8 cellular contexts compared by ENCODE assay signal in genomic region chr1:166875302-166875733, GRCh38. TPM values are rescaled to one million over a fixed set of nuclear protein-coding genes. Genes with fewer than 3 reads are reported as not detected.
A peak's percentile ranks its signal among the peaks of the same experiment; 100 is the strongest.
DNase-seq lines count a peak whose midpoint lies in the region; ATAC-seq and TF ChIP-seq lines count a peak whose summit lies in the region.

No MANE protein-coding gene starts in this region.

- H3K4me3 ChIP-seq in right atrium auricular region: peak overlapping the region; percentile 74 to 89
- H3K4me3 ChIP-seq in body of pancreas: peak overlapping the region; percentile 77 to 78
- peak overlapping the region; percentile 69 for H3K4me3 ChIP-seq in mesodermal cell (ENCODE audit: extremely low read depth, insufficient read depth, low read length, poor library complexity, severe bottlenecking)

- no peak for TF ChIP-seq POLR2A in body of pancreas (IDR thresholded peaks at IDR 0.05)

- H3K4me1 ChIP-seq in right atrium auricular region (peaks cover 0 to 48% of the 10 kb centered on the region in 2 donors), body of pancreas (peaks cover 33% of the 10 kb centered on the region), mesodermal cell (ENCODE audit: control insufficient read depth, insufficient read depth, low read length, poor library complexity, severe bottlenecking) (no peaks in the 10 kb centered on the region)

- H3K27me3 ChIP-seq in right atrium auricular region (no peaks in the 10 kb centered on the region), body of pancreas (no peaks in the 10 kb centered on the region)

- WGBS in body of pancreas, 2 donors: 25 to 29% methylated on average over 8 of the region's 8 CpGs
- 18 to 36% methylated on average over 4 to 5 of the region's 8 CpGs for WGBS in mesodermal cell (ENCODE audit: insufficient coverage in 2 of 2), 2 experiments

- H3K9me3 ChIP-seq in right atrium auricular region: no peaks in the 10 kb centered on the region
- no peaks in the 10 kb centered on the region for H3K9me3 ChIP-seq in body of pancreas
- H3K9me3 ChIP-seq in mesodermal cell (ENCODE audit: control insufficient read depth, low read length): no peaks in the 10 kb centered on the region

- H3K27ac ChIP-seq in right atrium auricular region (peak overlapping the region; percentile 92 to 96), body of pancreas (peak overlapping the region; percentile 90 to 96 (median 92)), mesodermal cell (ENCODE audit: low read depth, low read length, severe bottlenecking) (peak overlapping the region; percentile 93)

- DNase-seq in right atrium auricular region (ENCODE audit: low spot score): no peak
- no peak for DNase-seq in Right ventricle myocardium superior
- no peak for DNase-seq in body of pancreas
- no peak for DNase-seq in foreskin melanocyte
- DNase-seq in sciatic nerve (ENCODE audit: low spot score): no peak

- no peak for TF ChIP-seq CTCF in right atrium auricular region (IDR thresholded peaks at IDR 0.05)
- no peak for TF ChIP-seq CTCF in body of pancreas (IDR thresholded peaks at IDR 0.05)

- intact Hi-C loops in Right ventricle myocardium superior (cut with DNase I): no loop called here
- intact Hi-C loops in body of pancreas (cut with DNase I): no loop called here
- intact Hi-C loops in sciatic nerve (cut with DNase I): no loop called here

- ATAC-seq in Right ventricle myocardium superior (ENCODE audit: poor library complexity): no peak
- no peak for ATAC-seq in body of pancreas
- no peak for ATAC-seq in HG03159 (IDR thresholded peaks at IDR 0.05; ENCODE audit: unreplicated experiment)
- no peak for ATAC-seq in sciatic nerve
- ATAC-seq in HG03139 (IDR thresholded peaks at IDR 0.05; ENCODE audit: unreplicated experiment): no peak

- H3K36me3 ChIP-seq in right atrium auricular region: no peaks in the 10 kb centered on the region
- no peaks in the 10 kb centered on the region for H3K36me3 ChIP-seq in body of pancreas (replicated peaks in 1 of 2; ENCODE audit: insufficient read depth in 1 of 2, low read depth in 2 of 2)
- H3K36me3 ChIP-seq in mesodermal cell (ENCODE audit: control insufficient read depth, insufficient read depth, low read length): no peaks in the 10 kb centered on the region

RNA-seq across cellular contexts. Expression of gene TADA1, which starts 0.7 kb away (rescaled TPM):
- total RNA-seq in right atrium auricular region: 10 to 100 TPM; 10.9 to 11.1 TPM
- 9.7 TPM for total RNA-seq in Right ventricle myocardium superior
- 1 to 10 TPM in 1 of 2 donors, under 1 TPM in 1; 0.99 to 4.9 TPM for total RNA-seq in body of pancreas
- 17.1 TPM for polyA plus RNA-seq in mesodermal cell (2013, experiment 1 of 2)
- polyA plus RNA-seq in mesodermal cell (2013, experiment 2 of 2): 17.1 TPM
- 16.9 TPM for total RNA-seq in sciatic nerve

RNA-seq across cellular contexts. Expression of gene POGK, which starts 36.0 kb away (rescaled TPM):
- 10 to 100 TPM; 15.8 to 20.2 TPM for total RNA-seq in right atrium auricular region
- total RNA-seq in Right ventricle myocardium superior: 16.9 TPM
- 10 to 100 TPM; 13.8 to 15.3 TPM for total RNA-seq in body of pancreas
- 32.3 TPM for polyA plus RNA-seq in mesodermal cell (2013, experiment 1 of 2)
- polyA plus RNA-seq in mesodermal cell (2013, experiment 2 of 2): 27.0 TPM
- 55.1 TPM for total RNA-seq in sciatic nerve
